ENCODE assay signal across 8 cellular contexts in genomic region chr9:85740821-85741111, GRCh38. TPM values are rescaled to one million over a fixed set of nuclear protein-coding genes. Genes with fewer than 3 reads are reported as not detected.
DNase-seq lines count a peak whose midpoint lies in the region; ATAC-seq, FAIRE-seq and TF ChIP-seq lines count a peak whose summit lies in the region.

No MANE protein-coding gene starts in this region.

- no peaks in the 10 kb centered on the region for H3K36me3 Mint-ChIP-seq in type B pancreatic cell

- no peak for ATAC-seq in HG03159 (IDR thresholded peaks at IDR 0.05; ENCODE audit: unreplicated experiment)

- no peaks in the 10 kb centered on the region for H3K9me3 Mint-ChIP-seq in type B pancreatic cell

- TF ChIP-seq CTCF in bronchial epithelial cell (IDR thresholded peaks at IDR 0.05; ENCODE audit: insufficient read depth, low read length, severe bottlenecking) = no peak
- TF ChIP-seq CTCF in type B pancreatic cell (conservative IDR thresholded peaks at IDR 0.05) = no peak

- H3K4me3 ChIP-seq in bronchial epithelial cell (ENCODE audit: low read depth, low read length) = peak overlapping the region; percentile 87

- DNase-seq in DMS 273 (lab: John Stamatoyannopoulos, UW; ENCODE audit: unreplicated experiment) (peak; percentile 77), DMS 273 treated with DMSO at 0.1 percent for 48 hours (lab: John Stamatoyannopoulos, UW) (no peak), NOMO-1 treated with DMSO at 0.1 percent for 48 hours (lab: John Stamatoyannopoulos, UW; ENCODE audit: unreplicated experiment) (peak; percentile 73), bronchial epithelial cell (ENCODE audit: low read depth) (peak; percentile 31), medulla oblongata (ENCODE audit: extremely low spot score) (peak; percentile 69), type B pancreatic cell (ENCODE audit: extremely low spot score, unreplicated experiment) (no peak), NCI-H1092 (lab: John Stamatoyannopoulos, UW) (no peak)

- H3K27me3 ChIP-seq in bronchial epithelial cell (ENCODE audit: control insufficient read depth, insufficient read depth, low read length) = no peaks in the 10 kb centered on the region

- peak overlapping the region; percentile 98 for H3K4me3 Mint-ChIP-seq in type B pancreatic cell

- no peaks in the 10 kb centered on the region for H3K36me3 ChIP-seq in bronchial epithelial cell (ENCODE audit: control insufficient read depth, insufficient read depth, low read length)

- H3K27ac Mint-ChIP-seq in type B pancreatic cell = peak overlapping the region; percentile 94

- peaks cover 11% of the 10 kb centered on the region for H3K4me1 Mint-ChIP-seq in type B pancreatic cell (ENCODE audit: unreplicated experiment)

- FAIRE-seq in bronchial epithelial cell (lab: Jason Lieb, UNC) = no peak

- peaks cover 4% of the 10 kb centered on the region for H3K27me3 Mint-ChIP-seq in type B pancreatic cell

RNA-seq across cellular contexts. Expression of gene AGTPBP1, which starts 1.0 kb away (rescaled TPM):
- total RNA-seq in bronchial epithelial cell (23.9 and 24.2 TPM in 2 replicates), type B pancreatic cell (ENCODE audit: low replicate concordance) (11.4 and 35.6 TPM in 2 replicates)

Comparison
In these comparisons a context has a peak if more than half of its experiments do, and no peak if none do; other contexts are left out.
1. DNase-seq: peak in DMS 273 (single experiment), NOMO-1 treated with DMSO at 0.1 percent for 48 hours (single experiment), bronchial epithelial cell (single experiment) and medulla oblongata (single experiment); none in DMS 273 treated with DMSO at 0.1 percent for 48 hours (single experiment), type B pancreatic cell (single experiment) and NCI-H1092 (single experiment).